ENCODE assay signal across 8 cellular contexts in the genomic region with DNA sequence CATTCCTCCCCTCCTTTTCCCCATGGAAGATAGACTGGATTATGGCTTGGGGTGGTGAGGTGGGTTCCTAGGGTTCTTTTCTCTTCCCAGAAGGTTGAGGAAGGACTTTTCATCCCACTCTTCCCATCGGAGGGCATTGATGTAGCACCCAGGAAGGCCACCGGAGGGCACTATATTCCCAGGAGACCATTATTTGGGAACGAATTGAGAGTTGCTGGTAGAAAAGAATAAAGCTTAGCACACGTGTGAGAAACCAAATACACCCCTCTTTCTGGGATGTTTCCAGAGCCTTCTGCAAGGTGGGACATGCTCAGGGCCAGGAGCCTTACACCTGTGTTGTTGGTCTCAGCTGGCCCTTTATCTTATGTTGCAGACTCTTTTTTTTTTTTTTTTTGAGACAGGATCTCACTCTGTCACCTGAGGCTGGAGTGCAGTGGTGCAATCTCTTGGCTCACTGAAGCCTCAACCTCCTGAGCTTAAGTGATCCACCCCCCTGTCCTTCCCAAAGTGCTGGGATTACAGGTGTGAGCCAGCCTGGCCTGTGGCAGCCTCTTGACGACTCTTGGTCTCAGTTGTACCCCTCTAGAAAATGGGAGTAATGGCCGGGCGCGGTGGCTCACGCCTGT. TPM values are rescaled to one million over a fixed set of nuclear protein-coding genes. Genes with fewer than 3 reads are reported as not detected.
A peak's percentile ranks its signal among the peaks of the same experiment; 100 is the strongest.
DNase-seq lines count a peak whose midpoint lies in the region; ATAC-seq and TF ChIP-seq lines count a peak whose summit lies in the region.

No MANE protein-coding gene starts in this region.

- intact Hi-C loops in OCI-LY7 (cut with micrococcal nuclease; ENCODE audit: unreplicated experiment) = loop anchor here (1.0 kb wide), 3 partner anchors 28 to 242 kb away; no protein-coding TSS in a partner anchor

- TF ChIP-seq POLR2A in suprapubic skin (IDR thresholded peaks at IDR 0.05) = no peak

- no peak for ATAC-seq in HG03565 (IDR thresholded peaks at IDR 0.05; ENCODE audit: unreplicated experiment)
- no peak for ATAC-seq in GM18858 (IDR thresholded peaks at IDR 0.05; ENCODE audit: unreplicated experiment)

- no peaks in the 10 kb centered on the region for H3F3A ChIP-seq in DOHH2 (ENCODE audit: control insufficient read depth, insufficient read depth)

- peak overlapping the region; percentile 21; the same call in 1 of the 2 replicates for H3K4me2 ChIP-seq in DOHH2 (ENCODE audit: low read length)
- peak overlapping the region; percentile 18 for H3K4me2 ChIP-seq in OCI-LY7 (ENCODE audit: low read length)

- no peaks in the 10 kb centered on the region for H3K36me3 ChIP-seq in DOHH2 (ENCODE audit: control insufficient read depth, low read length)
- H3K36me3 ChIP-seq in OCI-LY7 (ENCODE audit: insufficient read depth, low read length) = no peaks in the 10 kb centered on the region
- no peaks in the 10 kb centered on the region for H3K36me3 ChIP-seq in kidney epithelial cell (ENCODE audit: control insufficient read depth, insufficient read depth, low read length)
- H3K36me3 ChIP-seq in suprapubic skin = no peaks in the 10 kb centered on the region

- H3K9me3 ChIP-seq in DOHH2 (ENCODE audit: control insufficient read depth, insufficient read depth, low read length) = no peaks in the 10 kb centered on the region
- no peaks in the 10 kb centered on the region for H3K9me3 ChIP-seq in OCI-LY7 (ENCODE audit: low read length)
- no peaks in the 10 kb centered on the region for H3K9me3 ChIP-seq in suprapubic skin

- WGBS in suprapubic skin = 48% methylated on average over 9 of the region's 9 CpGs

- H3K4me3 ChIP-seq in DOHH2 (ENCODE audit: low read length) (no peak overlapping the region), OCI-LY7 (ENCODE audit: low read depth, low read length, poor library complexity, severe bottlenecking) (no peak overlapping the region), cardiac fibroblast (replicated peaks in 1 of 2; ENCODE audit: low read depth in 2 of 2, low read length in 2 of 2) (no peak overlapping the region), kidney epithelial cell (ENCODE audit: low read depth, low read length) (no peak overlapping the region), suprapubic skin (no peak overlapping the region)

- H3K4me1 ChIP-seq in DOHH2 (ENCODE audit: control insufficient read depth, low read length) (peaks cover 8% of the 10 kb centered on the region), OCI-LY7 (ENCODE audit: insufficient read depth, low read length, poor library complexity, severe bottlenecking) (peaks cover 15% of the 10 kb centered on the region), suprapubic skin (peaks cover 9% of the 10 kb centered on the region)

- BruUV-seq in OCI-LY7 (replicated peaks; lab: Mats Ljungman, UMichigan) = no TSS peak

- TF ChIP-seq CTCF in DOHH2 (IDR thresholded peaks at IDR 0.05; ENCODE audit: low read depth, low read length, poor library complexity, severe bottlenecking) = peak; percentile 90
- TF ChIP-seq CTCF in OCI-LY7 (conservative IDR thresholded peaks at IDR 0.05; ENCODE audit: low read length) = peak; percentile 99
- peak; percentile 83 for TF ChIP-seq CTCF in cardiac fibroblast (IDR thresholded peaks at IDR 0.05; ENCODE audit: low read depth, low read length)
- peak; percentile 86 for TF ChIP-seq CTCF in kidney epithelial cell (IDR thresholded peaks at IDR 0.05; ENCODE audit: insufficient read depth, low read length, poor library complexity, severe bottlenecking)
- peak; percentile 67 to 78 for TF ChIP-seq CTCF in suprapubic skin (IDR thresholded peaks at IDR 0.05)

- peaks cover 2% of the 10 kb centered on the region; the same call in 1 of the 2 replicates for H3K27me3 ChIP-seq in DOHH2 (ENCODE audit: control insufficient read depth, low read length)
- H3K27me3 ChIP-seq in kidney epithelial cell (ENCODE audit: control insufficient read depth, insufficient read depth, low read length) = no peaks in the 10 kb centered on the region
- H3K27me3 ChIP-seq in suprapubic skin = no peaks in the 10 kb centered on the region

- no peak for TF ChIP-seq EP300 in suprapubic skin (IDR thresholded peaks at IDR 0.05)

- no peaks in the 10 kb centered on the region for H3K79me2 ChIP-seq in DOHH2 (ENCODE audit: control insufficient read depth, low read length)
- H3K79me2 ChIP-seq in OCI-LY7 (ENCODE audit: insufficient read depth, low read depth, low read length) = no peaks in the 10 kb centered on the region

- H3K9me2 ChIP-seq in DOHH2 (replicated peaks; ENCODE audit: control insufficient read depth, low read length) (no peaks in the 10 kb centered on the region), OCI-LY7 (ENCODE audit: insufficient read depth, low read length) (no peaks in the 10 kb centered on the region)

- DNase-seq in HuH-7 (ENCODE audit: low spot score) (peak; percentile 85), OCI-LY7 (ENCODE audit: low spot score) (peak; percentile 70), cardiac fibroblast (ENCODE audit: low read depth in 2 of 2) (peak; percentile 71 to 72), kidney epithelial cell (ENCODE audit: low read depth) (peak; percentile 9), suprapubic skin (ENCODE audit: low spot score in 2 of 2) (no peak)

- H3K27ac ChIP-seq in DOHH2 (ENCODE audit: low read depth, low read length) (no peak overlapping the region), OCI-LY7 (ENCODE audit: low read depth, low read length, poor library complexity, severe bottlenecking) (no peak overlapping the region), suprapubic skin (no peak overlapping the region)

- 0 out of 2 replicates have a peak overlapping the region, but pooled peaks have one; percentile 17 for H2AFZ ChIP-seq in OCI-LY7 (ENCODE audit: low read length)

- H4K20me1 ChIP-seq in DOHH2 (ENCODE audit: control insufficient read depth, insufficient read depth, low read depth, low read length) (no peaks in the 10 kb centered on the region), OCI-LY7 (ENCODE audit: insufficient read depth, low read length) (no peaks in the 10 kb centered on the region)

- POLR2A ChIA-PET in OCI-LY7 (lab: Charles Lee) = interaction anchor here (0.6 to 1.7 kb wide), 5 partner anchors 46 to 647 kb away, joined by 3 to 8 read pairs (median 6); partner anchors contain the start of gene ZNF589

- CTCF ChIA-PET in OCI-LY7 (lab: Charles Lee; ENCODE audit: unreplicated experiment) = interaction anchor here (0.8 to 2.0 kb wide), 5 partner anchors 29 to 242 kb away, joined by 3 to 14 read pairs (median 4); partner anchors contain the start of gene CAMP

RNA-seq across cellular contexts. Expression of gene CDC25A, which starts 6.3 kb away (rescaled TPM):
- total RNA-seq in OCI-LY7 (2014; rRNA removed; shearing (Covaris generic)) = 74.5 and 83.4 TPM in 2 replicates
- total RNA-seq in OCI-LY7 (2022) (72.9 and 75.4 TPM in 2 replicates), kidney epithelial cell (3.6 and 5.3 TPM in 2 replicates), suprapubic skin (1 to 10 TPM in 1 of 4 donors, under 1 TPM in 2, not detected in 1; 0.55 to 6.8 (median 0.98) TPM)

RNA-seq across cellular contexts. Expression of gene CAMP, which starts 28.7 kb away (rescaled TPM):
- total RNA-seq in OCI-LY7 (2014; rRNA removed; shearing (Covaris generic)) = 18.2 and 34.6 TPM in 2 replicates
- total RNA-seq in OCI-LY7 (2022) = 33.6 and 56.8 TPM in 2 replicates
- total RNA-seq in kidney epithelial cell = not detected in 2 replicates
- not detected for total RNA-seq in suprapubic skin

RNA-seq across cellular contexts. Expression of gene ZNF589, which starts 46.3 kb away (rescaled TPM):
- total RNA-seq in OCI-LY7 (2014; rRNA removed; shearing (Covaris generic)) = 61.4 and 62.4 TPM in 2 replicates
- 82.0 and 83.5 TPM in 2 replicates for total RNA-seq in OCI-LY7 (2022)
- total RNA-seq in kidney epithelial cell = 5.1 TPM in 2 replicates
- total RNA-seq in suprapubic skin = 10 to 100 TPM in 3 of 4 donors, 1 to 10 TPM in 1; 8.7 to 25.2 (median 14.6) TPM

Comparison
In these comparisons a context has a peak if more than half of its experiments do, and no peak if none do; other contexts are left out.
1. DNase-seq: peak in HuH-7 (single experiment), OCI-LY7 (single experiment), cardiac fibroblast (2 of 2) and kidney epithelial cell (single experiment); none in suprapubic skin (0 of 2).
2. RNA of gene CDC25A, which starts 6.3 kb away (total RNA-seq): 72.9 to 83.4 TPM in OCI-LY7; 3.6 to 5.3 TPM in kidney epithelial cell and 0.55 to 6.8 TPM in suprapubic skin; every median in the first group is over 4 times any median in the second.
3. RNA of gene CAMP, which starts 28.7 kb away (total RNA-seq): 18.2 to 56.8 TPM in OCI-LY7; not detected in kidney epithelial cell and not detected in suprapubic skin; every median in the first group is over 10 times any median in the second.
4. Peak in every context shown above with its lines, with median percentiles within 50 percentile points of each other: CTCF ChIP-seq.